In the genomic region with DNA sequence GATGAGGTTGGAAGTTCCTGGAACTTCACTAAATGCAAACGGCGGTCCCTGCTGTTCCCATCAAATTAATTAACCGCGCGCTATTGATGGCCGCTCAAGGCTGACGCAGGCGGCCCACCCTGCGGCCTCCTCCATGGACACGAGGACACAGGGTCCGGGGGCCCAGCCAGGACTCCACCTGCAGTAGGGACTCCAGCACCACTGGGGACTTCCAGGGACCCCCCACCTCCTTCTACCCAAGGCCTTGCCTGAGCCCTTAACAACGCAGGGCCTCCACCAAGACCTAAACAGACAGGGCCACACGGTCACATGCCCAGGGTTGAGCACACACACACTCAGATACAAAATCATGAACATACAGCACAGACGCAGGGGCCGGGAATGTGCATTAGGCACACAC, we compare ENCODE assay signal across 16 cellular contexts. TPM values are rescaled to one million over a fixed set of nuclear protein-coding genes. Genes with fewer than 3 reads are reported as not detected.
A peak's percentile ranks its signal among the peaks of the same experiment; 100 is the strongest.
DNase-seq lines count a peak whose midpoint lies in the region; ATAC-seq, FAIRE-seq and TF ChIP-seq lines count a peak whose summit lies in the region.
"Had no signal": no experiment of that assay in that cellular context is flagged by ENCODE, and none has a peak within 500 bp of the region (broad histone marks: within the 10 kb centered on the region; RNA-seq: fewer than 3 reads in every experiment).

No MANE protein-coding gene starts in this region.

- H3K4me3 ChIP-seq in HepG2 (replicated peaks in 1 of 3; ENCODE audit: insufficient read depth in 1 of 3, low read depth in 2 of 3, low read length in 3 of 3) (no peak overlapping the region), right lobe of liver (no peak overlapping the region), GM12878 (no peak overlapping the region)
- H3K4me3 ChIP-seq in CD4-positive, alpha-beta memory T cell (ENCODE audit: low read length in 2 of 2), result no peak overlapping the region
- H3K4me3 ChIP-seq: BLaER1 treated with 17β-estradiol and CSF1 and Interleukin-3, amounts not matched to agents 10 nM and 100 nM; GM23248; K562 had no signal

- POLR2A ChIA-PET in HepG2 (lab: Yijun Ruan, JAX), result no interaction called here
- POLR2A ChIA-PET in GM12878 (lab: Charles Lee), result no interaction called here
- POLR2A ChIA-PET in CD4-positive, alpha-beta memory T cell (lab: Charles Lee; ENCODE audit: partially characterized antibody), result interaction anchor here (0.8 kb wide), 1 partner anchor 14 kb away, joined by 3 read pairs; no protein-coding TSS in a partner anchor

- peaks cover 0 to 4% of the 10 kb centered on the region in 2 donors for H3K27me3 Mint-ChIP-seq in CD4-positive, alpha-beta memory T cell

- no peak for DNase-seq in HepG2 (ENCODE audit: low spot score)
- DNase-seq in right lobe of liver, result no peak
- no peak for DNase-seq in GM12878 (ENCODE audit: low read depth, low spot score)
- peak; percentile 86 for DNase-seq in retina
- no peak for DNase-seq in CD4-positive, alpha-beta memory T cell
- no peak for DNase-seq in germinal center (ENCODE audit: low spot score)
- DNase-seq: 8988T; ACHN; CD4-positive, CD25-positive, alpha-beta regulatory T cell; DMS79; GM23248 had no signal

- 100% methylated on average over 10 of the region's 15 CpGs for WGBS in HepG2 (ENCODE audit: low lambda C conversion rate)
- 80% methylated on average over 1 of the region's 15 CpGs for WGBS in right lobe of liver (ENCODE audit: insufficient coverage, low coverage, low lambda C conversion rate, missing lambda C conversion rate)
- 95% methylated on average over 15 of the region's 15 CpGs for WGBS in GM12878 (ENCODE audit: insufficient coverage, insufficient replicate concordance, low lambda C conversion rate, missing lambda C conversion rate)

- H4K20me1 ChIP-seq in HepG2 (ENCODE audit: insufficient read depth, low read length) (no peaks in the 10 kb centered on the region), GM12878 (ENCODE audit: control insufficient read depth, insufficient read depth) (no peaks in the 10 kb centered on the region)

- peaks cover 2 to 8% (median 5%) of the 10 kb centered on the region in 4 donors for H3K4me1 Mint-ChIP-seq in CD4-positive, alpha-beta memory T cell

- TF ChIP-seq EP300 in HepG2 (IDR thresholded peaks at IDR 0.05; ENCODE audit: low read depth in 2 of 2, low read length in 2 of 2) (no peak), HepG2 (CRISPR knock-in tag; IDR thresholded peaks at IDR 0.05; ENCODE audit: borderline replicate concordance) (no peak), GM12878 (IDR thresholded peaks at IDR 0.05; ENCODE audit: borderline replicate concordance in 1 of 2, control insufficient read depth in 1 of 2, low read depth in 2 of 2, low read length in 2 of 2) (no peak)

- TF ChIP-seq CTCF in HepG2 (CRISPR knock-in tag; IDR thresholded peaks at IDR 0.05), result no peak
- TF ChIP-seq CTCF in right lobe of liver (IDR thresholded peaks at IDR 0.05), result no peak
- TF ChIP-seq CTCF in GM12878 (IDR thresholded peaks at IDR 0.05 in 2 of 3, conservative IDR thresholded peaks at IDR 0.05 in 1 of 3; ENCODE audit: control insufficient read depth in 2 of 3, extremely low read depth in 1 of 3, insufficient read depth in 1 of 3, low read depth in 3 of 3, low read length in 3 of 3), result no peak

- in situ Hi-C loops in HepG2 (cut with HindIII; ENCODE audit: extremely low pct_ligation_motif_present, low pct_unique_long_range_greater_than_20kb), result loop anchor here (5.0 kb wide), 1 partner anchor 282 kb away; no protein-coding TSS in a partner anchor
- in situ Hi-C loops in GM12878 (cut with MboI), result loop anchor here (5.0 kb wide), 2 partner anchors 297 to 362 kb away; no protein-coding TSS in a partner anchor

- H3K9me3 ChIP-seq in HepG2 (ENCODE audit: low read length), result no peaks in the 10 kb centered on the region
- H3K9me3 ChIP-seq in right lobe of liver, result peaks cover 0 to 6% (median 0%) of the 10 kb centered on the region in 4 donors
- H3K9me3 ChIP-seq in GM12878 (replicated peaks; ENCODE audit: control insufficient read depth, insufficient read depth, low read length), result no peaks in the 10 kb centered on the region
- no peaks in the 10 kb centered on the region for H3K9me3 ChIP-seq in CD4-positive, alpha-beta memory T cell (ENCODE audit: control insufficient read depth in 1 of 2, low read length in 2 of 2)

- H3K9ac ChIP-seq in HepG2 (ENCODE audit: insufficient read depth, low read depth, low read length), result no peak overlapping the region
- H3K9ac ChIP-seq in GM12878 (ENCODE audit: control insufficient read depth, insufficient read depth, low read length), result no peak overlapping the region
- H3K9ac ChIP-seq: BLaER1 treated with 17β-estradiol and CSF1 and Interleukin-3, amounts not matched to agents 10 nM and 100 nM; GM23248 had no signal

- intact Hi-C loops in HepG2 (cut with micrococcal nuclease; ENCODE audit: unreplicated experiment), result loop anchor here (5.0 kb wide), 1 partner anchor 282 kb away; no protein-coding TSS in a partner anchor
- intact Hi-C loops in right lobe of liver (cut with DNase I), result no loop called here
- intact Hi-C loops in GM12878 (cut with micrococcal nuclease; ENCODE audit: unreplicated experiment), result loop anchor here (5.0 kb wide), 1 partner anchor 302 kb away; no protein-coding TSS in a partner anchor
- intact Hi-C loops in CD4-positive, alpha-beta memory T cell (cut with micrococcal nuclease), result loop anchor here (5.0 kb wide), 1 partner anchor 272 kb away; no protein-coding TSS in a partner anchor

- SMC1A ChIA-PET in GM12878 (lab: Charles Lee; ENCODE audit: uncharacterized antibody, unreplicated experiment), result interaction anchor here (1.8 kb wide), 1 partner anchor 12 kb away, joined by 5 read pairs; no protein-coding TSS in a partner anchor

- H3K27ac ChIP-seq in HepG2 (ENCODE audit: extremely low read length, insufficient read depth, low read length) (no peak overlapping the region), right lobe of liver (no peak overlapping the region), GM12878 (ENCODE audit: control insufficient read depth, insufficient read depth) (no peak overlapping the region)
- no peak overlapping the region for H3K27ac ChIP-seq in CD4-positive, alpha-beta memory T cell (ENCODE audit: low read depth, low read length)
- H3K27ac ChIP-seq: BLaER1 treated with 17β-estradiol and CSF1 and Interleukin-3, amounts not matched to agents 10 nM and 100 nM; GM23248; HL-60 had no signal

- RAD21 ChIA-PET in GM12878 (lab: Charles Lee; ENCODE audit: unreplicated experiment), result no interaction called here

- BruUV-seq in HepG2 (replicated peaks; lab: Mats Ljungman, UMichigan), result no TSS peak
- BruUV-seq in GM12878 (replicated peaks; lab: Mats Ljungman, UMichigan), result no TSS peak

- H3K9me3 Mint-ChIP-seq in CD4-positive, alpha-beta memory T cell, result peaks cover 0 to 3% (median 0%) of the 10 kb centered on the region in 8 donors
- H3K9me3 Mint-ChIP-seq: CD4-positive, CD25-positive, alpha-beta regulatory T cell had no signal

- no peak overlapping the region for H2AFZ ChIP-seq in HepG2 (ENCODE audit: low read length)
- H2AFZ ChIP-seq in GM12878 (ENCODE audit: control insufficient read depth, low read depth, low read length), result no peak overlapping the region
- H2AFZ ChIP-seq: GM23248 had no signal

- H3K36me3 Mint-ChIP-seq in CD4-positive, alpha-beta memory T cell, result peaks cover 10 to 14% of the 10 kb centered on the region in 2 donors

- H3K36me3 ChIP-seq in HepG2 (replicated peaks in 1 of 2; ENCODE audit: control insufficient read depth in 1 of 2, insufficient read depth in 2 of 2, low read length in 2 of 2), result no peaks in the 10 kb centered on the region
- H3K36me3 ChIP-seq in right lobe of liver, result peaks cover 0 to 8% (median 0%) of the 10 kb centered on the region in 4 donors
- H3K36me3 ChIP-seq in GM12878 (ENCODE audit: control insufficient read depth in 2 of 2, insufficient read depth in 2 of 2, low read length in 1 of 2), result no peaks in the 10 kb centered on the region
- peaks cover 4% of the 10 kb centered on the region for H3K36me3 ChIP-seq in CD4-positive, alpha-beta memory T cell (ENCODE audit: insufficient read depth, low read length)

- TF ChIP-seq RAD21 in HepG2 (CRISPR knock-in tag; IDR thresholded peaks at IDR 0.05), result no peak
- no peak for TF ChIP-seq RAD21 in GM12878 (IDR thresholded peaks at IDR 0.05; ENCODE audit: insufficient read depth, low read depth, low read length)

- FAIRE-seq in HepG2 (lab: Jason Lieb, UNC) (no peak), GM12878 (lab: Jason Lieb, UNC) (no peak)
- FAIRE-seq: H54, K562 had no signal

- H3K79me2 ChIP-seq in HepG2 (ENCODE audit: insufficient read depth, low read length) (no peaks in the 10 kb centered on the region), GM12878 (ENCODE audit: control insufficient read depth, insufficient read depth, low read length) (no peaks in the 10 kb centered on the region)

- no peak overlapping the region for H3K27ac Mint-ChIP-seq in CD4-positive, alpha-beta memory T cell
- H3K27ac Mint-ChIP-seq: CD4-positive, CD25-positive, alpha-beta regulatory T cell had no signal

- ATAC-seq in HepG2 (no peak), right lobe of liver (no peak), GM12878 (no peak), GM19328 (IDR thresholded peaks at IDR 0.05; ENCODE audit: unreplicated experiment) (no peak)
- ATAC-seq: K562 had no signal

- peaks cover 0 to 11% of the 10 kb centered on the region in 2 experiments; a peak in 2 of 5 replicates for H3K27me3 ChIP-seq in HepG2 (ENCODE audit: control insufficient read depth in 1 of 2, insufficient read depth in 2 of 2, low read length in 2 of 2)
- peaks cover 0 to 7% of the 10 kb centered on the region in 2 donors for H3K27me3 ChIP-seq in right lobe of liver
- no peaks in the 10 kb centered on the region for H3K27me3 ChIP-seq in GM12878 (replicated peaks in 1 of 2; ENCODE audit: control insufficient read depth in 2 of 2, insufficient read depth in 2 of 2, low read length in 1 of 2)
- peaks cover 5% of the 10 kb centered on the region for H3K27me3 ChIP-seq in CD4-positive, alpha-beta memory T cell (ENCODE audit: insufficient read depth, low read length)

- TF ChIP-seq POLR2A in HepG2 (IDR thresholded peaks at IDR 0.05; ENCODE audit: insufficient read depth in 1 of 2, low read depth in 2 of 2, low read length in 2 of 2) (no peak), right lobe of liver (IDR thresholded peaks at IDR 0.05) (no peak), GM12878 (IDR thresholded peaks at IDR 0.05; ENCODE audit: low read depth, low read length) (no peak)

- H3K4me3 Mint-ChIP-seq in CD4-positive, alpha-beta memory T cell, result no peak overlapping the region
- H3K4me3 Mint-ChIP-seq: CD4-positive, CD25-positive, alpha-beta regulatory T cell had no signal

- H3K4me1 ChIP-seq in HepG2 (ENCODE audit: insufficient read depth, low read length), result peaks cover 18% of the 10 kb centered on the region
- peaks cover 0 to 12% (median 3%) of the 10 kb centered on the region in 4 donors for H3K4me1 ChIP-seq in right lobe of liver
- no peaks in the 10 kb centered on the region for H3K4me1 ChIP-seq in GM12878 (ENCODE audit: control insufficient read depth, insufficient read depth, low read length)
- H3K4me1 ChIP-seq in CD4-positive, alpha-beta memory T cell (ENCODE audit: insufficient read depth, low read length), result peaks cover 12% of the 10 kb centered on the region

- CTCF ChIA-PET in HepG2 (lab: Yijun Ruan, JAX; ENCODE audit: low intra/inter-chr PET ratio, low total read pairs), result no interaction called here
- CTCF ChIA-PET in GM12878 (lab: Yijun Ruan, JAX), result no interaction called here
- CTCF ChIA-PET in CD4-positive, alpha-beta memory T cell (lab: Charles Lee; ENCODE audit: partially characterized antibody), result interaction anchor here (4.3 kb wide), 1 partner anchor 360 kb away, joined by 16 read pairs; no protein-coding TSS in a partner anchor

- H3K4me2 ChIP-seq in HepG2 (ENCODE audit: low read depth, low read length), result no peak overlapping the region
- H3K4me2 ChIP-seq in GM12878 (ENCODE audit: control insufficient read depth, insufficient read depth), result no peak overlapping the region
- H3K4me2 ChIP-seq: BLaER1 treated with 17β-estradiol and CSF1 and Interleukin-3, amounts not matched to agents 10 nM and 100 nM had no signal

RNA-seq across cellular contexts. Expression of gene POLL, which starts 13.7 kb away (rescaled TPM):
- total RNA-seq in HepG2 (2016; rRNA removed; fragmentation: Illumina TruSeq; extraction: Trizol), result 8.1 and 13.8 TPM in 2 replicates
- total RNA-seq in HepG2 (2016; cell fraction: cytosol; rRNA removed; fragmentation: Illumina TruSeq; extraction: Trizol; ENCODE audit: low read depth), result 6.3 and 7.5 TPM in 2 replicates
- 8.8 and 13.2 TPM in 2 replicates for total RNA-seq in HepG2 (2016; cell fraction: insoluble cytoplasmic fraction; rRNA removed; fragmentation: Illumina TruSeq; extraction: Trizol)
- total RNA-seq in HepG2 (2016; cell fraction: membrane; rRNA removed; fragmentation: Illumina TruSeq; extraction: Trizol), result 10.8 and 13.5 TPM in 2 replicates
- 13.0 and 17.9 TPM in 2 replicates for total RNA-seq in HepG2 (2016; cell fraction: nucleus; rRNA removed; fragmentation: Illumina TruSeq; extraction: Trizol)
- 19.1 and 25.0 TPM in 2 replicates for polyA plus RNA-seq in HepG2 (2011; rRNA removed)
- 13.4 and 19.7 TPM in 2 replicates for polyA plus RNA-seq in HepG2 (2011; cell fraction: cytosol; rRNA removed)
- 60.4 and 68.5 TPM in 2 replicates for polyA plus RNA-seq in HepG2 (2011; cell fraction: nucleus; rRNA removed)
- polyA plus RNA-seq in HepG2 (2012), result 15.2 and 18.1 TPM in 2 replicates
- polyA plus RNA-seq in HepG2 (2016; cell fraction: cytosol; fragmentation: Illumina TruSeq; extraction: Trizol; ENCODE audit: low read depth), result 4.0 and 5.6 TPM in 2 replicates
- polyA plus RNA-seq in HepG2 (2016; cell fraction: insoluble cytoplasmic fraction; fragmentation: Illumina TruSeq; extraction: Trizol; ENCODE audit: low read depth), result 9.5 and 10.7 TPM in 2 replicates
- polyA plus RNA-seq in HepG2 (2016; cell fraction: membrane; fragmentation: Illumina TruSeq; extraction: Trizol; ENCODE audit: low read depth), result 9.1 and 10.4 TPM in 2 replicates
- 29.0 and 32.0 TPM in 2 replicates for polyA plus RNA-seq in HepG2 (2016; cell fraction: nucleus; fragmentation: Illumina TruSeq; extraction: Trizol; ENCODE audit: insufficient read depth, low read depth)
- 66.0 and 72.8 TPM in 2 replicates for polyA minus RNA-seq in HepG2 (2011; rRNA and poly(A)+ RNA removed; ENCODE audit: low replicate concordance)
- 13.5 and 15.3 TPM in 2 replicates for polyA minus RNA-seq in HepG2 (2011; cell fraction: cytosol; rRNA and poly(A)+ RNA removed)
- 32.6 and 36.1 TPM in 2 replicates for polyA minus RNA-seq in HepG2 (2011; cell fraction: nucleus; rRNA and poly(A)+ RNA removed)
- total RNA-seq in right lobe of liver, result 10 to 100 TPM in 4 of 6 experiments, 1 to 10 TPM in 2; 8.4 to 15.5 (median 13.2) TPM
- total RNA-seq in GM12878 (2013; cell fraction: nucleolus; rRNA removed), result 52.1 and 58.2 TPM in 2 replicates
- total RNA-seq in GM12878 (2014; rRNA removed), result 14.7 and 15.0 TPM in 2 replicates
- 9.0 and 9.7 TPM in 2 replicates for total RNA-seq in GM12878 (2014; rRNA removed; fragmentation: Illumina TruSeq; extraction: Trizol)
- 21.6 and 25.4 TPM in 2 replicates for total RNA-seq in GM12878 (2021)
- polyA plus RNA-seq in GM12878 (2011; ENCODE audit: low read depth), result 9.3 TPM
- 12.9 and 20.1 TPM in 2 replicates for polyA plus RNA-seq in GM12878 (2011; rRNA removed)
- 32.4 and 34.5 TPM in 2 replicates for polyA plus RNA-seq in GM12878 (2011; cell fraction: cytosol; rRNA removed)
- 74.3 and 86.8 TPM in 2 replicates for polyA plus RNA-seq in GM12878 (2011; cell fraction: nucleus; rRNA removed)
- polyA plus RNA-seq in GM12878 (2012), result 17.3 and 23.8 TPM in 2 replicates
- polyA plus RNA-seq in GM12878 (2014; fragmentation: Illumina TruSeq; extraction: Trizol), result 10.9 and 12.2 TPM in 2 replicates
- polyA plus RNA-seq in GM12878 (2014; fragmentation: Nextera tagmentation; extraction: Ambion mirVana), result 1 to 10 TPM; 1.5 to 2.1 TPM
- polyA plus RNA-seq in GM12878 (2014; rRNA removed), result 18.9 and 20.7 TPM in 2 replicates
- 10 to 100 TPM; 13.1 to 14.4 TPM for polyA plus RNA-seq in GM12878 (2016; fragmentation: Nextera tagmentation; extraction: Ambion mirVana)
- polyA minus RNA-seq in GM12878 (2011; rRNA and poly(A)+ RNA removed), result 42.9 and 69.5 TPM in 2 replicates
- polyA minus RNA-seq in GM12878 (2011; cell fraction: cytosol; rRNA and poly(A)+ RNA removed), result 14.5 and 15.6 TPM in 2 replicates
- 23.5 and 34.8 TPM in 2 replicates for polyA minus RNA-seq in GM12878 (2011; cell fraction: nucleus; rRNA and poly(A)+ RNA removed)
- total RNA-seq in CD4-positive, alpha-beta memory T cell, result 10 to 100 TPM; 57.0 to 59.3 TPM
- polyA plus RNA-seq in CD4-positive, alpha-beta memory T cell, result 10 to 100 TPM in 1 of 2 donors, 1 to 10 TPM in 1; 9.2 to 13.0 TPM

RNA-seq across cellular contexts. Expression of gene DPCD, which starts 13.8 kb away (rescaled TPM):
- total RNA-seq in HepG2 (2016; rRNA removed; fragmentation: Illumina TruSeq; extraction: Trizol) (25.2 and 32.8 TPM in 2 replicates), right lobe of liver (1 to 10 TPM; 2.2 to 4.3 (median 3.5) TPM), GM12878 (2014; rRNA removed) (16.4 and 17.9 TPM in 2 replicates), GM12878 (2014; rRNA removed; fragmentation: Illumina TruSeq; extraction: Trizol) (17.1 TPM in 2 replicates), GM12878 (2021) (9.7 and 13.0 TPM in 2 replicates)
- 8.6 and 8.8 TPM in 2 replicates for total RNA-seq in HepG2 (2016; cell fraction: cytosol; rRNA removed; fragmentation: Illumina TruSeq; extraction: Trizol; ENCODE audit: low read depth)
- 23.9 and 34.8 TPM in 2 replicates for total RNA-seq in HepG2 (2016; cell fraction: insoluble cytoplasmic fraction; rRNA removed; fragmentation: Illumina TruSeq; extraction: Trizol)
- 11.3 and 11.5 TPM in 2 replicates for total RNA-seq in HepG2 (2016; cell fraction: membrane; rRNA removed; fragmentation: Illumina TruSeq; extraction: Trizol)
- total RNA-seq in HepG2 (2016; cell fraction: nucleus; rRNA removed; fragmentation: Illumina TruSeq; extraction: Trizol), result 11.3 and 13.2 TPM in 2 replicates
- polyA plus RNA-seq in HepG2 (2011; rRNA removed) (22.7 and 27.0 TPM in 2 replicates), GM12878 (2011; rRNA removed) (35.1 and 37.2 TPM in 2 replicates), GM12878 (2014; fragmentation: Illumina TruSeq; extraction: Trizol) (17.1 and 21.6 TPM in 2 replicates), GM12878 (2014; fragmentation: Nextera tagmentation; extraction: Ambion mirVana) (10 to 100 TPM; 39.9 to 50.9 TPM), GM12878 (2014; rRNA removed) (13.5 and 16.0 TPM in 2 replicates), GM12878 (2016; fragmentation: Nextera tagmentation; extraction: Ambion mirVana) (10 to 100 TPM; 31.1 to 36.2 TPM)
- 30.3 and 33.4 TPM in 2 replicates for polyA plus RNA-seq in HepG2 (2011; cell fraction: cytosol; rRNA removed)
- 17.2 and 17.5 TPM in 2 replicates for polyA plus RNA-seq in HepG2 (2011; cell fraction: nucleus; rRNA removed)
- 8.8 and 16.2 TPM in 2 replicates for polyA plus RNA-seq in HepG2 (2012)
- polyA plus RNA-seq in HepG2 (2016; cell fraction: cytosol; fragmentation: Illumina TruSeq; extraction: Trizol; ENCODE audit: low read depth), result 7.7 and 9.1 TPM in 2 replicates
- polyA plus RNA-seq in HepG2 (2016; cell fraction: insoluble cytoplasmic fraction; fragmentation: Illumina TruSeq; extraction: Trizol; ENCODE audit: low read depth), result 30.4 and 30.5 TPM in 2 replicates
- 8.6 and 8.8 TPM in 2 replicates for polyA plus RNA-seq in HepG2 (2016; cell fraction: membrane; fragmentation: Illumina TruSeq; extraction: Trizol; ENCODE audit: low read depth)
- polyA plus RNA-seq in HepG2 (2016; cell fraction: nucleus; fragmentation: Illumina TruSeq; extraction: Trizol; ENCODE audit: insufficient read depth, low read depth), result 12.5 and 17.0 TPM in 2 replicates
- 10.5 and 19.2 TPM in 2 replicates for polyA minus RNA-seq in HepG2 (2011; rRNA and poly(A)+ RNA removed; ENCODE audit: low replicate concordance)
- polyA minus RNA-seq in HepG2 (2011; cell fraction: cytosol; rRNA and poly(A)+ RNA removed), result 4.8 and 4.9 TPM in 2 replicates
- 14.7 and 16.1 TPM in 2 replicates for polyA minus RNA-seq in HepG2 (2011; cell fraction: nucleus; rRNA and poly(A)+ RNA removed)
- 7.4 and 14.2 TPM in 2 replicates for total RNA-seq in GM12878 (2013; cell fraction: nucleolus; rRNA removed)
- 24.9 TPM for polyA plus RNA-seq in GM12878 (2011; ENCODE audit: low read depth)
- polyA plus RNA-seq in GM12878 (2011; cell fraction: cytosol; rRNA removed), result 28.2 and 36.0 TPM in 2 replicates
- 13.3 and 20.0 TPM in 2 replicates for polyA plus RNA-seq in GM12878 (2011; cell fraction: nucleus; rRNA removed)
- 23.8 and 25.3 TPM in 2 replicates for polyA plus RNA-seq in GM12878 (2012)
- polyA minus RNA-seq in GM12878 (2011; rRNA and poly(A)+ RNA removed), result 11.6 and 13.8 TPM in 2 replicates
- 2.8 and 5.4 TPM in 2 replicates for polyA minus RNA-seq in GM12878 (2011; cell fraction: cytosol; rRNA and poly(A)+ RNA removed)
- 3.4 and 5.5 TPM in 2 replicates for polyA minus RNA-seq in GM12878 (2011; cell fraction: nucleus; rRNA and poly(A)+ RNA removed)
- 1 to 10 TPM; 1.0 to 1.2 TPM for total RNA-seq in CD4-positive, alpha-beta memory T cell
- 1 to 10 TPM; 1.4 to 1.9 TPM for polyA plus RNA-seq in CD4-positive, alpha-beta memory T cell
- total RNA-seq: CD4-positive, CD25-positive, alpha-beta regulatory T cell had no signal

Comparison
In these comparisons a context has a peak if more than half of its experiments do, and no peak if none do; other contexts are left out.
1. intact Hi-C loops: an anchor here in HepG2 (5.0 kb wide), GM12878 (5.0 kb wide) and CD4-positive, alpha-beta memory T cell (5.0 kb wide); none called in right lobe of liver.